In the genomic region with DNA sequence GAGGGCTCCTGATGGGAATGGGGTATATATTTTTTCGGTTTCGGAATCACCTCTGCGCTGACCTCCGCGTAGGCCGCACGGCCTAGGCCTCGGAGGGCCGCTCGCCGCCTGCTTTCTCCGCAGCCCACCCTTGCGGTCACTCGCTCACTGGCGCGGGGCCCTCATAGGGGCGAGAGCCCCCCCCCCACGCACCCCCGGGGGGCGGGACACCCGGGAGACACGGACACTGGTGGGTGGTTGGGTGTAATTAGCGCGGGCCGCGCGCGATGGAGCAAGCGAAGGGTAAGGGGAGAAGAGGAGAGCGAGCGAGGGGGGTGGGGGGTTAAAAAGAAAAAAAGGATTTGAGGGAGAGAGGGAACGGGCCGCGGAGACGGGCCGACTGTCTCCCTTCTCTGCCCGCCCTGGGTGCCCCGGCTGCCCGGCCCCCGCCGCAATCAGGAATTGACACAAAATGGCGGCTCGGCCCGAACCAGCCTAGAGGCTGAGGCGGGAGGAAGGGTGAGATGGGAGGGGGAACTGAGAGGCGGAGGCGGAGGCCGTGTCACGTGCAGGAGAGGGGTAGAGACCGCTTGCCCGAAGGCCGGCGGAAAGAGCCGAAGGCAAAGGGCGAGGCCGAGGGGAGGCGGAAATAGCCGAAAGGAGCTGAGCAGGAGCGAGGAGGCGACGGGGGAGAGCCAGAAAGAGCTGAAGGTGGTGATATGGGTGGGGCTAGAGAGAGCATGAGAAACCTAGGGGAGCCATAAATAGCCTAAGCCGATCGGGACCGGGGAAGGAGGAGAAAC, we compare ENCODE assay signal across 8 cellular contexts. TPM values are rescaled to one million over a fixed set of nuclear protein-coding genes. Genes with fewer than 3 reads are reported as not detected.
DNase-seq lines count a peak whose midpoint lies in the region; ATAC-seq lines count a peak whose summit lies in the region.

No MANE protein-coding gene starts in this region.

- H3K27ac Mint-ChIP-seq in activated T-helper 17 cell treated with anti-CD3 and anti-CD28 coated beads, Interleukin-2, amount 50 U/mL, for 72 hours: peak overlapping the region; percentile 99
- H3K27ac Mint-ChIP-seq in naive B cell: peak overlapping the region; percentile 99 to 100 (median 100)
- peak overlapping the region; percentile 100 for H3K27ac Mint-ChIP-seq in stimulated activated effector memory CD8-positive, alpha-beta T cell treated with anti-CD3 and anti-CD28 coated beads, Interleukin-12 subunit alpha, Interleukin-12 subunit beta, amount 100 ng/mL, for 72 hours

- H3K27me3 Mint-ChIP-seq in activated T-helper 17 cell treated with anti-CD3 and anti-CD28 coated beads, Interleukin-2, amount 50 U/mL, for 72 hours: no peaks in the 10 kb centered on the region
- no peaks in the 10 kb centered on the region for H3K27me3 Mint-ChIP-seq in naive B cell

- peaks cover 12% of the 10 kb centered on the region for H3K4me1 Mint-ChIP-seq in activated T-helper 17 cell treated with anti-CD3 and anti-CD28 coated beads, Interleukin-2, amount 50 U/mL, for 72 hours
- H3K4me1 Mint-ChIP-seq in naive B cell: peaks cover 33 to 43% (median 42%) of the 10 kb centered on the region in 3 donors
- peaks cover 36% of the 10 kb centered on the region for H3K4me1 Mint-ChIP-seq in stimulated activated effector memory CD8-positive, alpha-beta T cell treated with anti-CD3 and anti-CD28 coated beads, Interleukin-12 subunit alpha, Interleukin-12 subunit beta, amount 100 ng/mL, for 72 hours

- H3K9me3 Mint-ChIP-seq in activated T-helper 17 cell treated with anti-CD3 and anti-CD28 coated beads, Interleukin-2, amount 50 U/mL, for 72 hours: no peaks in the 10 kb centered on the region
- peaks cover 0 to 3% (median 0%) of the 10 kb centered on the region in 7 donors for H3K9me3 Mint-ChIP-seq in naive B cell
- H3K9me3 Mint-ChIP-seq in stimulated activated effector memory CD8-positive, alpha-beta T cell treated with anti-CD3 and anti-CD28 coated beads, Interleukin-12 subunit alpha, Interleukin-12 subunit beta, amount 100 ng/mL, for 72 hours: no peaks in the 10 kb centered on the region

- peaks cover 54% of the 10 kb centered on the region for H3K36me3 Mint-ChIP-seq in activated T-helper 17 cell treated with anti-CD3 and anti-CD28 coated beads, Interleukin-2, amount 50 U/mL, for 72 hours (ENCODE audit: low read depth)
- H3K36me3 Mint-ChIP-seq in naive B cell: peaks cover 0 to 14% of the 10 kb centered on the region in 2 donors
- H3K36me3 Mint-ChIP-seq in stimulated activated effector memory CD8-positive, alpha-beta T cell treated with anti-CD3 and anti-CD28 coated beads, Interleukin-12 subunit alpha, Interleukin-12 subunit beta, amount 100 ng/mL, for 72 hours: peaks cover 66% of the 10 kb centered on the region

- ATAC-seq in activated T-helper 17 cell treated with anti-CD3 and anti-CD28 coated beads, Interleukin-2, amount 50 U/mL, for 72 hours (replicated peaks): peak; percentile 82
- peak; percentile 72 to 75 for ATAC-seq in naive B cell (ENCODE audit: low read depth in 2 of 2)
- ATAC-seq in stimulated activated effector memory CD8-positive, alpha-beta T cell treated with anti-CD3 and anti-CD28 coated beads, Interleukin-12 subunit alpha, Interleukin-12 subunit beta, amount 100 ng/mL, for 72 hours: peak; percentile 88

- H3K4me3 Mint-ChIP-seq in activated T-helper 17 cell treated with anti-CD3 and anti-CD28 coated beads, Interleukin-2, amount 50 U/mL, for 72 hours: peak overlapping the region; percentile 93
- H3K4me3 Mint-ChIP-seq in naive B cell: peak overlapping the region; percentile 95 to 100 (median 98)
- H3K4me3 Mint-ChIP-seq in stimulated activated effector memory CD8-positive, alpha-beta T cell treated with anti-CD3 and anti-CD28 coated beads, Interleukin-12 subunit alpha, Interleukin-12 subunit beta, amount 100 ng/mL, for 72 hours: peak overlapping the region; percentile 95

- DNase-seq in EH (ENCODE audit: low read depth) (peak; percentile 100), GOT3 (lab: John Stamatoyannopoulos, UW) (peak; percentile 97), LHCN-M2 (ENCODE audit: low read depth) (peak; percentile 98), RPMI7951 (ENCODE audit: low read depth) (peak; percentile 99), fibroblast of gingiva (ENCODE audit: low read depth) (peak; percentile 99), naive B cell (peak; percentile 100)
- DNase-seq in stimulated activated effector memory CD8-positive, alpha-beta T cell treated with anti-CD3 and anti-CD28 coated beads, Interleukin-12 subunit alpha, Interleukin-12 subunit beta, amount 100 ng/mL, for 72 hours (ENCODE audit: low spot score in 2 of 2): peak; percentile 98 to 99

RNA-seq across cellular contexts. Expression of a gene that starts 0.7 kb away (rescaled TPM):
- 14.9 and 17.3 TPM in 2 replicates for total RNA-seq in LHCN-M2 (2014; rRNA removed)
- 18.7 TPM for polyA plus RNA-seq in LHCN-M2 (2012)
- 6.7 and 7.4 TPM in 2 replicates for total RNA-seq in RPMI7951 (2014; rRNA removed; shearing (Covaris generic))
- total RNA-seq in activated T-helper 17 cell treated with anti-CD3 and anti-CD28 coated beads, Interleukin-2, amount 50 U/mL, for 72 hours: 100 to 1,000 TPM; 117 to 166 TPM
- polyA plus RNA-seq in naive B cell (ENCODE audit: low read depth in 6 of 6): 1 to 10 TPM in 5 of 6 donors, under 1 TPM in 1; 0.46 to 2.6 (median 1.6) TPM

RNA-seq across cellular contexts. Expression of a gene that starts 17.8 kb away (rescaled TPM):
- 228 and 269 TPM in 2 replicates for total RNA-seq in LHCN-M2 (2014; rRNA removed)
- polyA plus RNA-seq in LHCN-M2 (2012): 192 TPM
- total RNA-seq in RPMI7951 (2014; rRNA removed; shearing (Covaris generic)): 251 and 272 TPM in 2 replicates
- 100 to 1,000 TPM; 151 to 184 TPM for total RNA-seq in activated T-helper 17 cell treated with anti-CD3 and anti-CD28 coated beads, Interleukin-2, amount 50 U/mL, for 72 hours
- polyA plus RNA-seq in naive B cell (ENCODE audit: low read depth in 6 of 6): 10 to 100 TPM; 74.7 to 97.1 (median 78.9) TPM

Comparison
In these comparisons a context has a peak if more than half of its experiments do, and no peak if none do; other contexts are left out.
1. Peak in every context shown above with its lines: DNase-seq and ATAC-seq.